20 cellular contexts compared by ENCODE assay signal in the genomic region with DNA sequence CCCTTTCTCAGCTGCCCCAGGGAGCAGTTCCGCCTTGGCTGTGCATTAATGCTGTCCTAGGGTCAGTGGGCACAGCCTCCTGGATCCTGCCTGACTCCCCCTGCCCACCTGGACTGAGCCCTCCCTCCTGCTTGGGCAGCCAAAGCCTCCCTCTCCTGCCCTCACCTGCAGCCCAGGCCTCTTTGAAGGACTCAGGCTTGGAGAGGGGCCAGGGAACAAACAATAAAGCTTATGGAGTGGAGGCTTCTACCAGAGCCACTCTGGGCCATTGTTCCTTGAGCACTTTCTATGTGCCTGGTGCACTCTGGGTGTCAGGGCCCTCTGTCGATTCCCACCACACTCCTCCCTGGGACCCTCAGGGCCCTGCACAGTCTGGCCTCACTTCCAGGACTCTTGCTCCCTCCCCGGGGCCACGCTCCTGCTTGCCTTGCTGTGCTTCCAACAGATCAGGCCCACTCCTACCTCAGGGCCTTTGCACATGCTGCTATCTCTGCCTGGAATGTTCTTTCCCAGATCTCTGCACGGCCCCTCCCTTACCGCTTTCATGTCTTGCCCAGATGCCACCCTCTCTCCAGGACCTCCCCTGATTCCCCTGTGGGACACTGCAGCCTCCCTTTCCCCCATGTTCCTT. TPM values are rescaled to one million over a fixed set of nuclear protein-coding genes. Genes with fewer than 3 reads are reported as not detected.
"Had no signal": no experiment of that assay in that cellular context is flagged by ENCODE, and none has a peak within 500 bp of the region (broad histone marks: within the 10 kb centered on the region; RNA-seq: fewer than 3 reads in every experiment).

No MANE protein-coding gene starts in this region.

- H2AFZ ChIP-seq: neural progenitor cell had no signal

- H3K4me3 ChIP-seq: ascending aorta, dorsolateral prefrontal cortex, gastroesophageal sphincter, neural progenitor cell, pancreas, skin epidermis, transverse colon, vagina had no signal

- DNase-seq: activated CD4-positive, alpha-beta T cell treated with anti-CD3 and anti-CD28 coated beads, Interleukin-2, amount 50 U/mL, for 4 hours; activated CD4-positive, CD25-positive, alpha-beta regulatory T cell treated with anti-CD3 and anti-CD28 coated beads, Interleukin-2, amount 50 U/mL, for 72 hours; activated naive CD4-positive, alpha-beta T cell; activated T-cell treated with anti-CD3 and anti-CD28 coated beads for 4 hours; dorsolateral prefrontal cortex; endodermal cell; erythroblast; mammary epithelial cell; stimulated activated CD4-positive, alpha-beta T cell treated with anti-CD3 and anti-CD28 coated beads, Interleukin-4, amount 100 ng/mL, for 24 hours; stimulated activated naive CD4-positive, alpha-beta T cell; substantia nigra; T1000; transverse colon had no signal

- H3K9me3 Mint-ChIP-seq: endodermal cell, neural progenitor cell had no signal

- H3K27ac ChIP-seq: ascending aorta, gastroesophageal sphincter, neural progenitor cell, pancreas, skin epidermis, transverse colon, vagina had no signal

- H3K4me1 Mint-ChIP-seq: endodermal cell had no signal

- H3K36me3 ChIP-seq: ascending aorta, gastroesophageal sphincter, neural progenitor cell, pancreas, transverse colon, vagina had no signal

- H3K36me3 Mint-ChIP-seq: neural progenitor cell had no signal

- H3K27ac Mint-ChIP-seq: endodermal cell had no signal

- ATAC-seq: gastroesophageal sphincter had no signal

- H3K9me3 ChIP-seq: ascending aorta, gastroesophageal sphincter, pancreas, transverse colon, vagina had no signal

- H3K27me3 ChIP-seq: ascending aorta, vagina had no signal

- H3K4me2 ChIP-seq: neural progenitor cell had no signal

- H3K4me3 Mint-ChIP-seq: endodermal cell, neural progenitor cell had no signal

- FAIRE-seq: islet of Langerhans, pancreas had no signal

- H3K9ac ChIP-seq: neural progenitor cell had no signal

RNA-seq across cellular contexts. Expression of a gene that starts 5.0 kb away (rescaled TPM):
- total RNA-seq: mammary epithelial cell had no signal
